ENCODE assay signal across 1 cellular context in the genomic region with DNA sequence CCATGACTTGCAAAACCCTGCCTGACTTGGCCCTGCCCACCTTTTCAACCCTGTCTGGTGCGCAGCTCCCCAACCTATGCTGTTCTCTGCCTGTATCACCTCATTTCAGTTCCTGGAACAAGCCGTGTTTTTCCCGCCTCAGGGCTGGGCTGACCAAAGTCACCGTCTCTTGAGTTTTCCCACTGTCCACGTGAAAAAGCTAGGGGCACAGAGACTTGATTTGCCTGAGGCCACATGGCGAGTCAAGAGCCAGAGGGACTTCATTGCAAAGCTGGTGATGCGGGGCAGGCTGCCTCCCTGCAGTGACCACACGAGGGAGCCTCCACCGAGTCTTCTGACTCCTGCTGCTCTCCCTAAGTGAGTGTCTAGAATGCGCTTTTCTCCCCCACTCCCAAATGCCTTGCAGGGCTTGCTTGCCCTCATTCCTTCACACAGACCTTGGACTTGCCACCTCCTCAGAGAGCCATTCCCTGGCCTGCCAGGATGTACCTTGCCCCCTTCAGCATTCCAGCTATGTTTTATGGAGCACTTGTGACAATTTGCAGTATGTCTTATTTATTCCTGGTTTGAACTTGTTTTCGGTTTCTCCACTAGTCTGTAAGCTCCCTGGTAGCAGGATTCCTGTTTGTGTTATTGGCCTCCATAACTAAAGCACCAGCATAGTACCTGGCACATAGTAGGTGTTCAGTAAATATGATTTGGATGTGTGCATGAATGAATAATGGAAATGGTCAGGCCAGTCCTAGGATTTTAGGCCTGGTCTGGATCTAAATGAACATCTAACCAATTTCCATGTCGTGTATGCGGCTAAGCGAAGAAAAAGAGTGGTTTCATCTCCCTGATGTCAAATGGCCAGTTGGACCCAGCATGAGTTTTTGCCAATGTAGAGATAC.
A peak's percentile ranks its signal among the peaks of the same experiment; 100 is the strongest.
TF ChIP-seq lines count a peak whose summit lies in the region.

No MANE protein-coding gene starts in this region.

TF ChIP-seq in HepG2, 621 proteins besides CTCF, POLR2A, EP300 and RAD21 (continued from another document and continues in another):
- TF ChIP-seq, protein P1, sequence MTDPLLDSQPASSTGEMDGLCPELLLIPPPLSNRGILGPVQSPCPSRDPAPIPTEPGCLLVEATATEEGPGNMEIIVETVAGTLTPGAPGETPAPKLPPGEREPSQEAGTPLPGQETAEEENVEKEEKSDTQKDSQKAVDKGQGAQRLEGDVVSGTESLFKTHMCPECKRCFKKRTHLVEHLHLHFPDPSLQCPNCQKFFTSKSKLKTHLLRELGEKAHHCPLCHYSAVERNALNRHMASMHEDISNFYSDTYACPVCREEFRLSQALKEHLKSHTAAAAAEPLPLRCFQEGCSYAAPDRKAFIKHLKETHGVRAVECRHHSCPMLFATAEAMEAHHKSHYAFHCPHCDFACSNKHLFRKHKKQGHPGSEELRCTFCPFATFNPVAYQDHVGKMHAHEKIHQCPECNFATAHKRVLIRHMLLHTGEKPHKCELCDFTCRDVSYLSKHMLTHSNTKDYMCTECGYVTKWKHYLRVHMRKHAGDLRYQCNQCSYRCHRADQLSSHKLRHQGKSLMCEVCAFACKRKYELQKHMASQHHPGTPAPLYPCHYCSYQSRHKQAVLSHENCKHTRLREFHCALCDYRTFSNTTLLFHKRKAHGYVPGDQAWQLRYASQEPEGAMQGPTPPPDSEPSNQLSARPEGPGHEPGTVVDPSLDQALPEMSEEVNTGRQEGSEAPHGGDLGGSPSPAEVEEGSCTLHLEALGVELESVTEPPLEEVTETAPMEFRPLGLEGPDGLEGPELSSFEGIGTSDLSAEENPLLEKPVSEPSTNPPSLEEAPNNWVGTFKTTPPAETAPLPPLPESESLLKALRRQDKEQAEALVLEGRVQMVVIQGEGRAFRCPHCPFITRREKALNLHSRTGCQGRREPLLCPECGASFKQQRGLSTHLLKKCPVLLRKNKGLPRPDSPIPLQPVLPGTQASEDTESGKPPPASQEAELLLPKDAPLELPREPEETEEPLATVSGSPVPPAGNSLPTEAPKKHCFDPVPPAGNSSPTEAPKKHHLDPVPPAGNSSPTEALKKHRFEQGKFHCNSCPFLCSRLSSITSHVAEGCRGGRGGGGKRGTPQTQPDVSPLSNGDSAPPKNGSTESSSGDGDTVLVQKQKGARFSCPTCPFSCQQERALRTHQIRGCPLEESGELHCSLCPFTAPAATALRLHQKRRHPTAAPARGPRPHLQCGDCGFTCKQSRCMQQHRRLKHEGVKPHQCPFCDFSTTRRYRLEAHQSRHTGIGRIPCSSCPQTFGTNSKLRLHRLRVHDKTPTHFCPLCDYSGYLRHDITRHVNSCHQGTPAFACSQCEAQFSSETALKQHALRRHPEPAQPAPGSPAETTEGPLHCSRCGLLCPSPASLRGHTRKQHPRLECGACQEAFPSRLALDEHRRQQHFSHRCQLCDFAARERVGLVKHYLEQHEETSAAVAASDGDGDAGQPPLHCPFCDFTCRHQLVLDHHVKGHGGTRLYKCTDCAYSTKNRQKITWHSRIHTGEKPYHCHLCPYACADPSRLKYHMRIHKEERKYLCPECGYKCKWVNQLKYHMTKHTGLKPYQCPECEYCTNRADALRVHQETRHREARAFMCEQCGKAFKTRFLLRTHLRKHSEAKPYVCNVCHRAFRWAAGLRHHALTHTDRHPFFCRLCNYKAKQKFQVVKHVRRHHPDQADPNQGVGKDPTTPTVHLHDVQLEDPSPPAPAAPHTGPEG (CRISPR knock-in tag; IDR thresholded peaks at IDR 0.05) = no peak
- TF ChIP-seq TCF12 (IDR thresholded peaks at IDR 0.05) (no peak), TCF12 (CRISPR knock-in tag; IDR thresholded peaks at IDR 0.05) (0 out of 2 replicates have a peak, but pooled peaks have one; percentile 4), KDM5A (IDR thresholded peaks at IDR 0.05; ENCODE audit: borderline replicate concordance, low read length) (no peak), ZNF546 (CRISPR knock-in tag; conservative IDR thresholded peaks at IDR 0.05) (no peak), DPF2 (CRISPR knock-in tag; IDR thresholded peaks at IDR 0.05; ENCODE audit: borderline replicate concordance, low read depth) (no peak; the same call in 1 of the 2 replicates), SMARCC2 (IDR thresholded peaks at IDR 0.05) (no peak), HDAC6 (IDR thresholded peaks at IDR 0.05; ENCODE audit: low read depth, low read length) (no peak), SP5 (CRISPR knock-in tag; IDR thresholded peaks at IDR 0.05; ENCODE audit: borderline replicate concordance, low read depth) (no peak), ZNF230 (CRISPR knock-in tag; IDR thresholded peaks at IDR 0.05) (0 out of 2 replicates have a peak, but pooled peaks have one; percentile 42), ZNF333 (CRISPR knock-in tag; IDR thresholded peaks at IDR 0.05; ENCODE audit: borderline replicate concordance) (no peak), TBX3 (IDR thresholded peaks at IDR 0.05; ENCODE audit: borderline replicate concordance) (no peak), ZNF558 (CRISPR knock-in tag; IDR thresholded peaks at IDR 0.05; ENCODE audit: borderline replicate concordance) (no peak), THYN1 (CRISPR knock-in tag; IDR thresholded peaks at IDR 0.05; ENCODE audit: borderline replicate concordance, low read depth) (no peak), PHF5A (CRISPR knock-in tag; IDR thresholded peaks at IDR 0.05; ENCODE audit: low read depth, unreplicated experiment) (peak; percentile 46), FOXA3 (CRISPR knock-in tag; IDR thresholded peaks at IDR 0.05) (peak; percentile 60), ZNF550 (CRISPR knock-in tag; IDR thresholded peaks at IDR 0.05; ENCODE audit: borderline replicate concordance) (no peak; the same call in 1 of the 2 replicates), ZNF225 (CRISPR knock-in tag; IDR thresholded peaks at IDR 0.05) (no peak; the same call in 1 of the 2 replicates), ZNF552 (CRISPR knock-in tag; IDR thresholded peaks at IDR 0.05; ENCODE audit: borderline replicate concordance) (no peak; the same call in 1 of the 2 replicates), ZMYM2 (CRISPR knock-in tag; IDR thresholded peaks at IDR 0.05) (peak; percentile 71; the same call in 1 of the 2 replicates), MEF2D (CRISPR knock-in tag; IDR thresholded peaks at IDR 0.05) (no peak), SMAD3 (CRISPR knock-in tag; IDR thresholded peaks at IDR 0.05) (no peak), ZNF709 (CRISPR knock-in tag; IDR thresholded peaks at IDR 0.05) (peak; percentile 44; the same call in 1 of the 2 replicates), JARID2 (CRISPR knock-in tag; IDR thresholded peaks at IDR 0.05; ENCODE audit: insufficient replicate concordance) (peak; percentile 59), IKZF1 (IDR thresholded peaks at IDR 0.05) (no peak), ZNF143 (CRISPR knock-in tag; IDR thresholded peaks at IDR 0.05) (no peak), ZNF790 (CRISPR knock-in tag; IDR thresholded peaks at IDR 0.05; ENCODE audit: borderline replicate concordance) (no peak; the same call in 1 of the 2 replicates)
- TF ChIP-seq, protein P2, sequence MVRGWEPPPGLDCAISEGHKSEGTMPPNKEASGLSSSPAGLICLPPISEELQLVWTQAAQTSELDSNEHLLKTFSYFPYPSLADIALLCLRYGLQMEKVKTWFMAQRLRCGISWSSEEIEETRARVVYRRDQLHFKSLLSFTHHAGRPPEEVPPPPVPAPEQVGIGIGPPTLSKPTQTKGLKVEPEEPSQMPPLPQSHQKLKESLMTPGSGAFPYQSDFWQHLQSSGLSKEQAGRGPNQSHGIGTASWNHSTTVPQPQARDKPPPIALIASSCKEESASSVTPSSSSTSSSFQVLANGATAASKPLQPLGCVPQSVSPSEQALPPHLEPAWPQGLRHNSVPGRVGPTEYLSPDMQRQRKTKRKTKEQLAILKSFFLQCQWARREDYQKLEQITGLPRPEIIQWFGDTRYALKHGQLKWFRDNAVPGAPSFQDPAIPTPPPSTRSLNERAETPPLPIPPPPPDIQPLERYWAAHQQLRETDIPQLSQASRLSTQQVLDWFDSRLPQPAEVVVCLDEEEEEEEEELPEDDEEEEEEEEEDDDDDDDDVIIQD (CRISPR knock-in tag; IDR thresholded peaks at IDR 0.05; ENCODE audit: low read depth) = peak; percentile 40; the same call in 1 of the 2 replicates
- TF ChIP-seq, protein P3, sequence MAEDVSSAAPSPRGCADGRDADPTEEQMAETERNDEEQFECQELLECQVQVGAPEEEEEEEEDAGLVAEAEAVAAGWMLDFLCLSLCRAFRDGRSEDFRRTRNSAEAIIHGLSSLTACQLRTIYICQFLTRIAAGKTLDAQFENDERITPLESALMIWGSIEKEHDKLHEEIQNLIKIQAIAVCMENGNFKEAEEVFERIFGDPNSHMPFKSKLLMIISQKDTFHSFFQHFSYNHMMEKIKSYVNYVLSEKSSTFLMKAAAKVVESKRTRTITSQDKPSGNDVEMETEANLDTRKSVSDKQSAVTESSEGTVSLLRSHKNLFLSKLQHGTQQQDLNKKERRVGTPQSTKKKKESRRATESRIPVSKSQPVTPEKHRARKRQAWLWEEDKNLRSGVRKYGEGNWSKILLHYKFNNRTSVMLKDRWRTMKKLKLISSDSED (CRISPR knock-in tag; IDR thresholded peaks at IDR 0.05) = no peak
- TF ChIP-seq, protein P4, sequence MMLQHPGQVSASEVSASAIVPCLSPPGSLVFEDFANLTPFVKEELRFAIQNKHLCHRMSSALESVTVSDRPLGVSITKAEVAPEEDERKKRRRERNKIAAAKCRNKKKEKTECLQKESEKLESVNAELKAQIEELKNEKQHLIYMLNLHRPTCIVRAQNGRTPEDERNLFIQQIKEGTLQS (CRISPR knock-in tag; IDR thresholded peaks at IDR 0.05) = peak; percentile 12; the same call in 1 of the 2 replicates
- TF ChIP-seq, protein P5, sequence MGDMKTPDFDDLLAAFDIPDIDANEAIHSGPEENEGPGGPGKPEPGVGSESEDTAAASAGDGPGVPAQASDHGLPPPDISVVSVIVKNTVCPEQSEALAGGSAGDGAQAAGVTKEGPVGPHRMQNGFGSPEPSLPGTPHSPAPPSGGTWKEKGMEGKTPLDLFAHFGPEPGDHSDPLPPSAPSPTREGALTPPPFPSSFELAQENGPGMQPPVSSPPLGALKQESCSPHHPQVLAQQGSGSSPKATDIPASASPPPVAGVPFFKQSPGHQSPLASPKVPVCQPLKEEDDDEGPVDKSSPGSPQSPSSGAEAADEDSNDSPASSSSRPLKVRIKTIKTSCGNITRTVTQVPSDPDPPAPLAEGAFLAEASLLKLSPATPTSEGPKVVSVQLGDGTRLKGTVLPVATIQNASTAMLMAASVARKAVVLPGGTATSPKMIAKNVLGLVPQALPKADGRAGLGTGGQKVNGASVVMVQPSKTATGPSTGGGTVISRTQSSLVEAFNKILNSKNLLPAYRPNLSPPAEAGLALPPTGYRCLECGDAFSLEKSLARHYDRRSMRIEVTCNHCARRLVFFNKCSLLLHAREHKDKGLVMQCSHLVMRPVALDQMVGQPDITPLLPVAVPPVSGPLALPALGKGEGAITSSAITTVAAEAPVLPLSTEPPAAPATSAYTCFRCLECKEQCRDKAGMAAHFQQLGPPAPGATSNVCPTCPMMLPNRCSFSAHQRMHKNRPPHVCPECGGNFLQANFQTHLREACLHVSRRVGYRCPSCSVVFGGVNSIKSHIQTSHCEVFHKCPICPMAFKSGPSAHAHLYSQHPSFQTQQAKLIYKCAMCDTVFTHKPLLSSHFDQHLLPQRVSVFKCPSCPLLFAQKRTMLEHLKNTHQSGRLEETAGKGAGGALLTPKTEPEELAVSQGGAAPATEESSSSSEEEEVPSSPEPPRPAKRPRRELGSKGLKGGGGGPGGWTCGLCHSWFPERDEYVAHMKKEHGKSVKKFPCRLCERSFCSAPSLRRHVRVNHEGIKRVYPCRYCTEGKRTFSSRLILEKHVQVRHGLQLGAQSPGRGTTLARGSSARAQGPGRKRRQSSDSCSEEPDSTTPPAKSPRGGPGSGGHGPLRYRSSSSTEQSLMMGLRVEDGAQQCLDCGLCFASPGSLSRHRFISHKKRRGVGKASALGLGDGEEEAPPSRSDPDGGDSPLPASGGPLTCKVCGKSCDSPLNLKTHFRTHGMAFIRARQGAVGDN (CRISPR knock-in tag; IDR thresholded peaks at IDR 0.05) = peak; percentile 81
- TF ChIP-seq, protein P6, sequence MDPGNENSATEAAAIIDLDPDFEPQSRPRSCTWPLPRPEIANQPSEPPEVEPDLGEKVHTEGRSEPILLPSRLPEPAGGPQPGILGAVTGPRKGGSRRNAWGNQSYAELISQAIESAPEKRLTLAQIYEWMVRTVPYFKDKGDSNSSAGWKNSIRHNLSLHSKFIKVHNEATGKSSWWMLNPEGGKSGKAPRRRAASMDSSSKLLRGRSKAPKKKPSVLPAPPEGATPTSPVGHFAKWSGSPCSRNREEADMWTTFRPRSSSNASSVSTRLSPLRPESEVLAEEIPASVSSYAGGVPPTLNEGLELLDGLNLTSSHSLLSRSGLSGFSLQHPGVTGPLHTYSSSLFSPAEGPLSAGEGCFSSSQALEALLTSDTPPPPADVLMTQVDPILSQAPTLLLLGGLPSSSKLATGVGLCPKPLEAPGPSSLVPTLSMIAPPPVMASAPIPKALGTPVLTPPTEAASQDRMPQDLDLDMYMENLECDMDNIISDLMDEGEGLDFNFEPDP (CRISPR knock-in tag; conservative IDR thresholded peaks at IDR 0.05) = no peak
- TF ChIP-seq, protein P7, sequence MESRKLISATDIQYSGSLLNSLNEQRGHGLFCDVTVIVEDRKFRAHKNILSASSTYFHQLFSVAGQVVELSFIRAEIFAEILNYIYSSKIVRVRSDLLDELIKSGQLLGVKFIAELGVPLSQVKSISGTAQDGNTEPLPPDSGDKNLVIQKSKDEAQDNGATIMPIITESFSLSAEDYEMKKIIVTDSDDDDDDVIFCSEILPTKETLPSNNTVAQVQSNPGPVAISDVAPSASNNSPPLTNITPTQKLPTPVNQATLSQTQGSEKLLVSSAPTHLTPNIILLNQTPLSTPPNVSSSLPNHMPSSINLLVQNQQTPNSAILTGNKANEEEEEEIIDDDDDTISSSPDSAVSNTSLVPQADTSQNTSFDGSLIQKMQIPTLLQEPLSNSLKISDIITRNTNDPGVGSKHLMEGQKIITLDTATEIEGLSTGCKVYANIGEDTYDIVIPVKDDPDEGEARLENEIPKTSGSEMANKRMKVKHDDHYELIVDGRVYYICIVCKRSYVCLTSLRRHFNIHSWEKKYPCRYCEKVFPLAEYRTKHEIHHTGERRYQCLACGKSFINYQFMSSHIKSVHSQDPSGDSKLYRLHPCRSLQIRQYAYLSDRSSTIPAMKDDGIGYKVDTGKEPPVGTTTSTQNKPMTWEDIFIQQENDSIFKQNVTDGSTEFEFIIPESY (CRISPR knock-in tag; IDR thresholded peaks at IDR 0.05) = peak; percentile 70
- TF ChIP-seq, protein P8, sequence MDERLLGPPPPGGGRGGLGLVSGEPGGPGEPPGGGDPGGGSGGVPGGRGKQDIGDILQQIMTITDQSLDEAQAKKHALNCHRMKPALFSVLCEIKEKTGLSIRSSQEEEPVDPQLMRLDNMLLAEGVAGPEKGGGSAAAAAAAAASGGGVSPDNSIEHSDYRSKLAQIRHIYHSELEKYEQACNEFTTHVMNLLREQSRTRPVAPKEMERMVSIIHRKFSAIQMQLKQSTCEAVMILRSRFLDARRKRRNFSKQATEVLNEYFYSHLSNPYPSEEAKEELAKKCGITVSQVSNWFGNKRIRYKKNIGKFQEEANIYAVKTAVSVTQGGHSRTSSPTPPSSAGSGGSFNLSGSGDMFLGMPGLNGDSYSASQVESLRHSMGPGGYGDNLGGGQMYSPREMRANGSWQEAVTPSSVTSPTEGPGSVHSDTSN (CRISPR knock-in tag; IDR thresholded peaks at IDR 0.05) = 0 out of 2 replicates have a peak, but pooled peaks have one; percentile 6
